Comparison of ENCODE assay signal across 15 cellular contexts in genomic region chr10:69201045-69201444, GRCh38. TPM values are rescaled to one million over a fixed set of nuclear protein-coding genes. Genes with fewer than 3 reads are reported as not detected.
A peak's percentile ranks its signal among the peaks of the same experiment; 100 is the strongest.
DNase-seq lines count a peak whose midpoint lies in the region; ATAC-seq and TF ChIP-seq lines count a peak whose summit lies in the region.
"Had no signal": no experiment of that assay in that cellular context is flagged by ENCODE, and none has a peak within 500 bp of the region (broad histone marks: within the 10 kb centered on the region; RNA-seq: fewer than 3 reads in every experiment).

No MANE protein-coding gene starts in this region.

- H3K4me3 Mint-ChIP-seq in CD4-positive, CD25-positive, alpha-beta regulatory T cell, result no peak overlapping the region
- H3K4me3 Mint-ChIP-seq in activated CD8-positive, alpha-beta T cell treated with anti-CD3 and anti-CD28 coated beads, Interleukin-2, amount 10 ng/mL, durations not matched to agents 7 days and 5 days, result no peak overlapping the region

- POLR2A ChIA-PET in activated CD8-positive, alpha-beta T cell treated with anti-CD3 and anti-CD28 coated beads, Interleukin-2, amount 10 ng/mL, durations not matched to agents 7 days and 5 days (lab: Charles Lee), result interaction anchor here (1.2 to 2.0 kb wide), 3 partner anchors 21 to 246 kb away, joined by 4 to 7 read pairs (median 6); partner anchors contain the start of gene SUPV3L1

- no peaks in the 10 kb centered on the region for H3K9me3 ChIP-seq in CD4-positive, CD25-positive, alpha-beta regulatory T cell (ENCODE audit: control insufficient read depth in 2 of 2, low read length in 2 of 2)
- H3K9me3 ChIP-seq in GM23248 (ENCODE audit: low read depth) (no peaks in the 10 kb centered on the region), left ventricle myocardium inferior (replicated peaks) (no peaks in the 10 kb centered on the region)
- H3K9me3 ChIP-seq: colonic mucosa, tibial artery had no signal

- no peak overlapping the region for H3K27ac ChIP-seq in CD4-positive, CD25-positive, alpha-beta regulatory T cell (ENCODE audit: insufficient read depth, low read length, poor library complexity, severe bottlenecking)
- no peak overlapping the region for H3K27ac ChIP-seq in GM23248
- H3K27ac ChIP-seq in left ventricle myocardium inferior (replicated peaks), result no peak overlapping the region
- H3K27ac ChIP-seq: colonic mucosa, tibial artery had no signal

- 90 to 94% methylated on average over 2 of the region's 2 CpGs for WGBS in GM23248 (ENCODE audit: low coverage in 1 of 2, low lambda C conversion rate in 2 of 2, missing lambda C conversion rate in 2 of 2), 2 experiments

- no peaks in the 10 kb centered on the region for H3F3A ChIP-seq in GM23248 (ENCODE audit: insufficient read depth)

- no peak overlapping the region for H3K4me2 ChIP-seq in GM23248 (ENCODE audit: unreplicated experiment)

- no peak for DNase-seq in CD4-positive, CD25-positive, alpha-beta regulatory T cell
- peak; percentile 23 for DNase-seq in GM23248
- DNase-seq in activated CD8-positive, alpha-beta T cell treated with anti-CD3 and anti-CD28 coated beads, Interleukin-2, amount 10 ng/mL, durations not matched to agents 7 days and 5 days, result no peak
- peak; percentile 29 for DNase-seq in fibroblast of mammary gland (ENCODE audit: low read depth)
- DNase-seq in stimulated activated CD4-positive, alpha-beta T cell treated with anti-CD3 and anti-CD28 coated beads, Interleukin-4, amount 100 ng/mL, for 1 hour, result no peak
- no peak for DNase-seq in DMS 273 treated with DMSO at 0.1 percent for 48 hours (lab: John Stamatoyannopoulos, UW)
- DNase-seq in left ventricle myocardium inferior, result no peak
- DNase-seq: activated effector memory CD4-positive, alpha-beta T cell treated with Interleukin-2 at 50 U/mL for 16 hours; colonic mucosa; DND-41; NCI-H524 treated with DMSO at 0.1 percent for 48 hours; occipital lobe; SW 1271; tibial artery had no signal

- ATAC-seq in CD4-positive, CD25-positive, alpha-beta regulatory T cell (ENCODE audit: low read depth in 2 of 2), result no peak
- ATAC-seq in activated CD8-positive, alpha-beta T cell treated with anti-CD3 and anti-CD28 coated beads, Interleukin-2, amount 10 ng/mL, durations not matched to agents 7 days and 5 days, result no peak

- no peak overlapping the region for H2AFZ ChIP-seq in GM23248

- H3K27me3 ChIP-seq in CD4-positive, CD25-positive, alpha-beta regulatory T cell (ENCODE audit: control insufficient read depth, insufficient read depth, low read length), result no peaks in the 10 kb centered on the region
- no peaks in the 10 kb centered on the region for H3K27me3 ChIP-seq in GM23248 (replicated peaks; ENCODE audit: insufficient read depth)
- no peaks in the 10 kb centered on the region for H3K27me3 ChIP-seq in left ventricle myocardium inferior (ENCODE audit: low read depth)
- H3K27me3 ChIP-seq: colonic mucosa, tibial artery had no signal

- H4K20me1 ChIP-seq in GM23248 (ENCODE audit: insufficient read depth), result no peaks in the 10 kb centered on the region

- H3K27me3 Mint-ChIP-seq in CD4-positive, CD25-positive, alpha-beta regulatory T cell, result no peaks in the 10 kb centered on the region
- H3K27me3 Mint-ChIP-seq in activated CD8-positive, alpha-beta T cell treated with anti-CD3 and anti-CD28 coated beads, Interleukin-2, amount 10 ng/mL, durations not matched to agents 7 days and 5 days (ENCODE audit: low read depth), result no peaks in the 10 kb centered on the region

- no peaks in the 10 kb centered on the region for H3K9me3 Mint-ChIP-seq in CD4-positive, CD25-positive, alpha-beta regulatory T cell
- no peaks in the 10 kb centered on the region for H3K9me3 Mint-ChIP-seq in activated CD8-positive, alpha-beta T cell treated with anti-CD3 and anti-CD28 coated beads, Interleukin-2, amount 10 ng/mL, durations not matched to agents 7 days and 5 days (ENCODE audit: insufficient read depth)

- H3K36me3 ChIP-seq in CD4-positive, CD25-positive, alpha-beta regulatory T cell (ENCODE audit: control insufficient read depth, insufficient read depth, low read length), result peaks cover 53% of the 10 kb centered on the region
- peaks cover 42% of the 10 kb centered on the region for H3K36me3 ChIP-seq in GM23248 (ENCODE audit: low read depth)
- peaks cover 94% of the 10 kb centered on the region for H3K36me3 ChIP-seq in left ventricle myocardium inferior

- H3K27ac Mint-ChIP-seq in CD4-positive, CD25-positive, alpha-beta regulatory T cell, result peak overlapping the region; percentile 16 to 92 (median 59)
- H3K27ac Mint-ChIP-seq in activated CD8-positive, alpha-beta T cell treated with anti-CD3 and anti-CD28 coated beads, Interleukin-2, amount 10 ng/mL, durations not matched to agents 7 days and 5 days, result peak overlapping the region; percentile 39

- H3K4me1 Mint-ChIP-seq in CD4-positive, CD25-positive, alpha-beta regulatory T cell, result peaks cover 0 to 24% (median 2%) of the 10 kb centered on the region in 4 donors
- H3K4me1 Mint-ChIP-seq in activated CD8-positive, alpha-beta T cell treated with anti-CD3 and anti-CD28 coated beads, Interleukin-2, amount 10 ng/mL, durations not matched to agents 7 days and 5 days (ENCODE audit: low read depth), result peaks cover 48% of the 10 kb centered on the region

- no peaks in the 10 kb centered on the region for H3K9me2 ChIP-seq in GM23248 (ENCODE audit: insufficient read depth)

- peaks cover 33% of the 10 kb centered on the region for H3K36me3 Mint-ChIP-seq in CD4-positive, CD25-positive, alpha-beta regulatory T cell
- peaks cover 45% of the 10 kb centered on the region for H3K36me3 Mint-ChIP-seq in activated CD8-positive, alpha-beta T cell treated with anti-CD3 and anti-CD28 coated beads, Interleukin-2, amount 10 ng/mL, durations not matched to agents 7 days and 5 days (ENCODE audit: low read depth)

- H3K4me3 ChIP-seq in CD4-positive, CD25-positive, alpha-beta regulatory T cell (ENCODE audit: low read depth, low read length), result no peak overlapping the region
- H3K4me3 ChIP-seq in GM23248 (no peak overlapping the region), fibroblast of mammary gland (ENCODE audit: control insufficient read depth, low read depth, low read length) (no peak overlapping the region), left ventricle myocardium inferior (no peak overlapping the region)
- H3K4me3 ChIP-seq: colonic mucosa, lung, tibial artery had no signal

- intact Hi-C loops in left ventricle myocardium inferior (cut with micrococcal nuclease), result no loop called here

- no peak overlapping the region for H3K9ac ChIP-seq in GM23248

- in situ Hi-C loops in GM23248 (cut with MboI), result no loop called here

- peaks cover 25% of the 10 kb centered on the region for H3K4me1 ChIP-seq in CD4-positive, CD25-positive, alpha-beta regulatory T cell (ENCODE audit: control insufficient read depth, insufficient read depth, low read length, poor library complexity, severe bottlenecking)
- H3K4me1 ChIP-seq in GM23248 (ENCODE audit: insufficient read depth) (no peaks in the 10 kb centered on the region), left ventricle myocardium inferior (no peaks in the 10 kb centered on the region)
- H3K4me1 ChIP-seq: colonic mucosa, tibial artery had no signal

- CTCF ChIA-PET in activated CD8-positive, alpha-beta T cell treated with anti-CD3 and anti-CD28 coated beads, Interleukin-2, amount 10 ng/mL, durations not matched to agents 7 days and 5 days (lab: Charles Lee), result interaction anchor here (1.0 kb wide), 1 partner anchor 14 kb away, joined by 3 read pairs; no protein-coding TSS in a partner anchor

- TF ChIP-seq CTCF in fibroblast of mammary gland (conservative IDR thresholded peaks at IDR 0.05; ENCODE audit: control insufficient read depth, insufficient read depth, low read depth, low read length) (no peak), left ventricle myocardium inferior (IDR thresholded peaks at IDR 0.05; ENCODE audit: borderline replicate concordance) (no peak)

- H3K79me2 ChIP-seq in GM23248 (ENCODE audit: insufficient read depth), result no peaks in the 10 kb centered on the region

RNA-seq across cellular contexts. Expression of gene HKDC1, which starts 19.1 kb away (rescaled TPM):
- total RNA-seq in CD4-positive, CD25-positive, alpha-beta regulatory T cell, result 11.1 TPM
- polyA plus RNA-seq in CD4-positive, CD25-positive, alpha-beta regulatory T cell, result 1 to 10 TPM; 2.2 to 6.2 (median 4.4) TPM
- total RNA-seq in GM23248 (2014; rRNA removed; shearing (Covaris generic)), result 0.13 and 0.32 TPM in 2 replicates
- polyA plus RNA-seq in GM23248 (2016; fragmentation: Nextera tagmentation; extraction: Ambion mirVana), result 0.33 and 0.34 TPM in 2 replicates
- 1 to 10 TPM; 1.4 to 1.8 TPM for total RNA-seq in activated CD8-positive, alpha-beta T cell treated with anti-CD3 and anti-CD28 coated beads, Interleukin-2, amount 10 ng/mL, durations not matched to agents 7 days and 5 days
- total RNA-seq in left ventricle myocardium inferior, result not detected

RNA-seq across cellular contexts. Expression of gene SUPV3L1, which starts 21.0 kb away (rescaled TPM):
- 51.1 TPM for total RNA-seq in CD4-positive, CD25-positive, alpha-beta regulatory T cell
- polyA plus RNA-seq in CD4-positive, CD25-positive, alpha-beta regulatory T cell, result 10 to 100 TPM in 3 of 4 donors, 1 to 10 TPM in 1; 9.8 to 27.2 (median 14.9) TPM
- total RNA-seq in GM23248 (2014; rRNA removed; shearing (Covaris generic)), result 18.2 and 29.9 TPM in 2 replicates
- polyA plus RNA-seq in GM23248 (2016; fragmentation: Nextera tagmentation; extraction: Ambion mirVana), result 28.1 and 29.8 TPM in 2 replicates
- 10 to 100 TPM; 35.5 to 36.8 TPM for total RNA-seq in activated CD8-positive, alpha-beta T cell treated with anti-CD3 and anti-CD28 coated beads, Interleukin-2, amount 10 ng/mL, durations not matched to agents 7 days and 5 days
- total RNA-seq in left ventricle myocardium inferior, result 36.8 TPM

Comparison
In these comparisons a context has a peak if more than half of its experiments do, and no peak if none do; other contexts are left out.
1. DNase-seq: peak in GM23248 (single experiment) and fibroblast of mammary gland (single experiment); none in CD4-positive, CD25-positive, alpha-beta regulatory T cell (0 of 3), activated CD8-positive, alpha-beta T cell treated with anti-CD3 and anti-CD28 coated beads, Interleukin-2, amount 10 ng/mL, durations not matched to agents 7 days and 5 days (single experiment), stimulated activated CD4-positive, alpha-beta T cell treated with anti-CD3 and anti-CD28 coated beads, Interleukin-4, amount 100 ng/mL, for 1 hour (single experiment), DMS 273 treated with DMSO at 0.1 percent for 48 hours (single experiment) and left ventricle myocardium inferior (single experiment).